ENCODE assay signal across 1 cellular context in the genomic region with DNA sequence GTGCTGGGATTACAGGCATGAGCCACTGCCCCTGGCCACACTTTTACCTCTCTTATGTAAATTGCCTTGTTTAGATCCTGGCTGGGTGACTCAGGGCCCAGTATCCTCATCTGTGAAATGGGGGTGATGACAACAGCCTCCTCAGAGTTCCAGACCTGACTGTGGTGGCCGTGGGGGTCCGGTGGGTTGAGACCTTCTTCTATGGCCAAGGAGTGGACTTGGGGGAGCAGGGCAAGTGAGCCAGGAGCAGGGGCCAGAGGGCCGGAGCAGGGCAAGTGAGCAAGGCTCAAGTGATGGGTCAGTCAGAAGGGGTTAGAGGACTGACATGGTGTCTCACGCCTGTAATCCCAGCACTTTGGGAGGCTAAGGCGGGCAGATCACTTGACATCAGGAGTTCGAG.
A peak's percentile ranks its signal among the peaks of the same experiment; 100 is the strongest.
TF ChIP-seq lines count a peak whose summit lies in the region.

No MANE protein-coding gene starts in this region.

TF ChIP-seq in HepG2, 621 proteins besides CTCF, POLR2A, EP300 and RAD21:
- no peak for TF ChIP-seq MEIS2 (CRISPR knock-in tag; IDR thresholded peaks at IDR 0.05)
- TF ChIP-seq ZNF629 (CRISPR knock-in tag; conservative IDR thresholded peaks at IDR 0.05), result peak; percentile 71
- no peak for TF ChIP-seq ZNF33B (CRISPR knock-in tag; IDR thresholded peaks at IDR 0.05)
